21 cellular contexts compared by ENCODE assay signal in genomic region chr9:107833295-107833694, GRCh38.
"Had no signal": no experiment of that assay in that cellular context is flagged by ENCODE, and none has a peak within 500 bp of the region (broad histone marks: within the 10 kb centered on the region; RNA-seq: fewer than 3 reads in every experiment).

No MANE protein-coding gene starts in this region.

- ATAC-seq: activated CD4-positive, alpha-beta T cell treated with anti-CD3 and anti-CD28 coated beads for 36 hours; activated CD8-positive, alpha-beta T cell treated with anti-CD3 and anti-CD28 coated beads for 36 hours; activated T-cell treated with anti-CD3 and anti-CD28 coated beads, Interleukin-2, amount 50 U/mL, for 4 hours; body of pancreas; left ventricle myocardium superior; stimulated activated naive CD8-positive, alpha-beta T cell treated with anti-CD3 and anti-CD28 coated beads, Interleukin-15, amount 100 ng/mL, for 72 hours; upper lobe of right lung had no signal

- H3K36me3 Mint-ChIP-seq: activated naive CD4-positive, alpha-beta T cell treated with anti-CD3 and anti-CD28 coated beads, Interleukin-2, amount 50 U/mL, for 24 hours had no signal

- H3K4me3 ChIP-seq: body of pancreas, spleen, thoracic aorta, upper lobe of right lung had no signal

- H3K27ac Mint-ChIP-seq: activated CD4-positive, alpha-beta T cell treated with anti-CD3 and anti-CD28 coated beads for 36 hours; activated CD8-positive, alpha-beta T cell treated with anti-CD3 and anti-CD28 coated beads for 36 hours; activated naive CD4-positive, alpha-beta T cell treated with anti-CD3 and anti-CD28 coated beads, Interleukin-2, amount 50 U/mL, for 24 hours; nephron; progenitor cell of endocrine pancreas; stimulated activated naive CD8-positive, alpha-beta T cell treated with anti-CD3 and anti-CD28 coated beads, Interleukin-15, amount 100 ng/mL, for 72 hours had no signal

- DNase-seq: activated CD4-positive, alpha-beta T cell treated with anti-CD3 and anti-CD28 coated beads for 36 hours; activated CD8-positive, alpha-beta T cell treated with anti-CD3 and anti-CD28 coated beads for 36 hours; activated effector memory CD4-positive, alpha-beta T cell treated with Interleukin-2 at 50 U/mL for 16 hours; activated T-cell treated with anti-CD3 and anti-CD28 coated beads, Interleukin-2, amount 50 U/mL, for 4 hours; amniotic stem cell; body of pancreas; caudate nucleus; cortex of kidney; effector CD4-positive, alpha-beta T cell; hippocampal formation; kidney; left ventricle myocardium superior; right cardiac atrium; spleen; stimulated activated naive CD8-positive, alpha-beta T cell treated with anti-CD3 and anti-CD28 coated beads, Interleukin-15, amount 100 ng/mL, for 72 hours; T-helper 2 cell; upper lobe of right lung had no signal
